In the genomic region with DNA sequence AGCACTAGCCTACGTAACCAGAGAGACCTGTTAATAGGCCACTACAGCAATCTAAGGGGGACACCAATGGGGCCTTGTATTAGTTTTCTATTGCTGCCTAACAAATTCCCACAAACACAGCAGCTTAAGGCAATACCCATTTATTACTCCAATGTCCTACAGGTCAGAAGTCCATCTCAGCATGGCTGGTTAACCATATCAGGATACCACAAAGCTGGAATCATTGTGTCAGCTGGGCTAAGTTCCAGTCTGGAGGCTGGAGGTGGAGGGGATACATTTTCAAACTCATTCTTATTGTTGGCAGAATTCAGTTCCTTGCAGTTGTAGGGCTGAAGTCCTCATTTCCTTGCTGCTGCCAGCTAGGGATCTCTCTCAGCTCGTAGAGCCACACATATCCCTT, we compare ENCODE assay signal across 25 cellular contexts.
"Had no signal": no experiment of that assay in that cellular context is flagged by ENCODE, and none has a peak within 500 bp of the region (broad histone marks: within the 10 kb centered on the region; RNA-seq: fewer than 3 reads in every experiment).

No MANE protein-coding gene starts in this region.

- H3K27ac Mint-ChIP-seq: activated CD4-positive, alpha-beta T cell treated with anti-CD3 and anti-CD28 coated beads for 36 hours; activated CD8-positive, alpha-beta T cell treated with anti-CD3 and anti-CD28 coated beads, Interleukin-2, amount 10 ng/mL, durations not matched to agents 7 days and 5 days; activated naive CD4-positive, alpha-beta T cell treated with anti-CD3 and anti-CD28 coated beads, Interleukin-2, amount 50 U/mL, for 72 hours; activated naive CD8-positive, alpha-beta T cell treated with anti-CD3 and anti-CD28 coated beads, Interleukin-2, amount 50 U/mL, for 24 hours; T-cell had no signal

- H3K9me3 Mint-ChIP-seq: activated naive CD4-positive, alpha-beta T cell treated with anti-CD3 and anti-CD28 coated beads, Interleukin-2, amount 50 U/mL, for 72 hours; activated naive CD8-positive, alpha-beta T cell treated with anti-CD3 and anti-CD28 coated beads, Interleukin-2, amount 50 U/mL, for 24 hours; T-cell had no signal

- H3K27me3 ChIP-seq: ascending aorta, breast epithelium had no signal

- H3K27ac ChIP-seq: ascending aorta, breast epithelium, PC-9, SK-N-MC had no signal

- H3K4me3 ChIP-seq: ascending aorta, breast epithelium, PC-9, SK-N-MC had no signal

- H3K36me3 ChIP-seq: ascending aorta, breast epithelium had no signal

- H3K4me1 ChIP-seq: ascending aorta, breast epithelium had no signal

- ATAC-seq: activated CD4-positive, alpha-beta T cell treated with anti-CD3 and anti-CD28 coated beads for 36 hours; activated CD8-positive, alpha-beta T cell treated with anti-CD3 and anti-CD28 coated beads, Interleukin-2, amount 10 ng/mL, durations not matched to agents 7 days and 5 days; activated naive CD4-positive, alpha-beta T cell treated with anti-CD3 and anti-CD28 coated beads, Interleukin-2, amount 50 U/mL, for 72 hours; activated naive CD8-positive, alpha-beta T cell treated with anti-CD3 and anti-CD28 coated beads, Interleukin-2, amount 50 U/mL, for 24 hours; T-cell had no signal

- H3K27me3 Mint-ChIP-seq: activated CD4-positive, alpha-beta T cell treated with anti-CD3 and anti-CD28 coated beads for 36 hours; activated naive CD8-positive, alpha-beta T cell treated with anti-CD3 and anti-CD28 coated beads, Interleukin-2, amount 50 U/mL, for 24 hours; T-cell had no signal

- DNase-seq: activated CD4-positive, alpha-beta T cell treated with anti-CD3 and anti-CD28 coated beads for 36 hours; activated CD8-positive, alpha-beta memory T cell treated with anti-CD3 and anti-CD28 coated beads, Interleukin-2, amount 50 U/mL, for 48 hours; activated CD8-positive, alpha-beta T cell treated with anti-CD3 and anti-CD28 coated beads, Interleukin-2, amount 10 ng/mL, durations not matched to agents 7 days and 5 days; activated naive CD4-positive, alpha-beta T cell; activated naive CD8-positive, alpha-beta T cell treated with anti-CD3 and anti-CD28 coated beads, Interleukin-2, amount 50 U/mL, for 24 hours; activated T-cell treated with anti-CD3 and anti-CD28 coated beads, Interleukin-2, amount 50 U/mL, for 1 hour; amniotic stem cell; IMR-90; Kasumi-1; KBM-7; NCI-H1048; NCI-H146; NCI-H187 treated with DMSO at 0.1 percent for 48 hours; NCI-H2171; NCI-H2227 treated with DMSO at 0.1 percent for 48 hours; NCI-H526 treated with DMSO at 0.1 percent for 48 hours; PC-9; SIG-M5; T-cell; T-helper 2 cell; T1000 had no signal

- H3K4me1 Mint-ChIP-seq: activated CD4-positive, alpha-beta T cell treated with anti-CD3 and anti-CD28 coated beads for 36 hours; activated naive CD8-positive, alpha-beta T cell treated with anti-CD3 and anti-CD28 coated beads, Interleukin-2, amount 50 U/mL, for 24 hours; T-cell had no signal

- H3K9me3 ChIP-seq: ascending aorta, breast epithelium had no signal

- H3K4me3 Mint-ChIP-seq: activated CD4-positive, alpha-beta T cell treated with anti-CD3 and anti-CD28 coated beads for 36 hours; activated CD8-positive, alpha-beta T cell treated with anti-CD3 and anti-CD28 coated beads, Interleukin-2, amount 10 ng/mL, durations not matched to agents 7 days and 5 days; activated naive CD8-positive, alpha-beta T cell treated with anti-CD3 and anti-CD28 coated beads, Interleukin-2, amount 50 U/mL, for 24 hours; T-cell had no signal

- H3K36me3 Mint-ChIP-seq: activated naive CD4-positive, alpha-beta T cell treated with anti-CD3 and anti-CD28 coated beads, Interleukin-2, amount 50 U/mL, for 72 hours had no signal
